Comparison of ENCODE assay signal across 9 cellular contexts in the genomic region with DNA sequence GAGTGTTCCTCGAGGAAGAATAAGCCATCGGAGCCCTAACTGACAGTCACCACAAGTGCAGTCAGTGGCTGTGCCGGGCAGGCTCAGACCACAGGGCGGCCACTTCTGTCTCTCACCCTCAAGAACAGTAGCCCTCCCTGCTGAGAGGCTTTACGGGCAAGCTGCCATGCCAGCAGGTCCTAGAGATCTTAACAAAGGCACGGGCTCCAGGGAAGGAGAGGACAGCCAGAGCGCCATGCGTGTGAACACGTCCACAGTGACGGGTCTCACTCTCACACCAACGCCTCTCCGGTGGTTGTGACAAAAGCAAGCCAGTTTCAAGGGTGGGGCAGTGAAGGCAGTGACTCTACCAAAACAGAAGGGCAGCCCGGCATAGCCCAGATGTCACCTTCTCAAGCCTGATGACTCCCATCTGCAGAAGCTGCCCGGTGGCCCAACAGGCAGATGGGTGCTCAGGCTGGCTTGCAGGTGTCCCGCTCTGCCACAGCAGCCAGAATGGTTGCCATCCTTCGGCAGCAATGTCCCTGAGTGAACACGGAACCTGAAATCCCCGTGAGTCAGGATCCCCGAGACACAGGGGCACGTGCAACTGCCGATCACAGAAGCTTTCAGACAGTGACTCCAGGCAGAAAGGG.
DNase-seq lines count a peak whose midpoint lies in the region; ATAC-seq and TF ChIP-seq lines count a peak whose summit lies in the region.
"Had no signal": no experiment of that assay in that cellular context is flagged by ENCODE, and none has a peak within 500 bp of the region (broad histone marks: within the 10 kb centered on the region; RNA-seq: fewer than 3 reads in every experiment).

No MANE protein-coding gene starts in this region.

- H3K4me1 Mint-ChIP-seq in activated T-cell treated with anti-CD3 and anti-CD28 coated beads, Interleukin-2, amount 50 U/mL, for 24 hours (ENCODE audit: low read depth) = peaks cover 81% of the 10 kb centered on the region
- H3K4me1 Mint-ChIP-seq in activated naive CD8-positive, alpha-beta T cell (ENCODE audit: low read depth) = peaks cover 68% of the 10 kb centered on the region
- H3K4me1 Mint-ChIP-seq in type B pancreatic cell (ENCODE audit: unreplicated experiment) = peaks cover 34% of the 10 kb centered on the region

- no peak overlapping the region for H3K9ac ChIP-seq in MM.1S (ENCODE audit: low read length)

- no peaks in the 10 kb centered on the region for H3K27me3 Mint-ChIP-seq in activated T-cell treated with anti-CD3 and anti-CD28 coated beads, Interleukin-2, amount 50 U/mL, for 24 hours
- H3K27me3 Mint-ChIP-seq in activated naive CD8-positive, alpha-beta T cell = no peaks in the 10 kb centered on the region
- no peaks in the 10 kb centered on the region for H3K27me3 Mint-ChIP-seq in type B pancreatic cell

- H3K9me3 Mint-ChIP-seq in activated T-cell treated with anti-CD3 and anti-CD28 coated beads, Interleukin-2, amount 50 U/mL, for 24 hours = no peaks in the 10 kb centered on the region
- H3K9me3 Mint-ChIP-seq in activated naive CD8-positive, alpha-beta T cell (ENCODE audit: low read depth) = no peaks in the 10 kb centered on the region
- no peaks in the 10 kb centered on the region for H3K9me3 Mint-ChIP-seq in type B pancreatic cell

- H3K27me3 ChIP-seq in lower lobe of right lung (ENCODE audit: low read depth) (no peaks in the 10 kb centered on the region), MM.1S (replicated peaks; ENCODE audit: insufficient read depth, low read length) (no peaks in the 10 kb centered on the region)

- no peak for DNase-seq in activated T-cell treated with anti-CD3 and anti-CD28 coated beads, Interleukin-2, amount 50 U/mL, for 24 hours
- DNase-seq in activated T-cell treated with anti-CD3 and anti-CD28 coated beads for 4 hours (no peak), lower lobe of right lung (peak; percentile 85), type B pancreatic cell (ENCODE audit: extremely low spot score, unreplicated experiment) (no peak), RPMI8226 (no peak), MM.1S (no peak), GM19240 (ENCODE audit: insufficient read length, low spot score) (no peak)
- DNase-seq: NCI-H510A treated with DMSO at 0.1 percent for 48 hours had no signal

- peak overlapping the region; percentile 89 for H3K27ac Mint-ChIP-seq in activated T-cell treated with anti-CD3 and anti-CD28 coated beads, Interleukin-2, amount 50 U/mL, for 24 hours
- H3K27ac Mint-ChIP-seq in activated naive CD8-positive, alpha-beta T cell = peak overlapping the region; percentile 47
- H3K27ac Mint-ChIP-seq in type B pancreatic cell = peak overlapping the region; percentile 24

- peak; percentile 42 to 62 for ATAC-seq in lower lobe of right lung

- H3K36me3 Mint-ChIP-seq in activated T-cell treated with anti-CD3 and anti-CD28 coated beads, Interleukin-2, amount 50 U/mL, for 24 hours (ENCODE audit: low read depth) = peaks cover 5% of the 10 kb centered on the region
- H3K36me3 Mint-ChIP-seq in activated naive CD8-positive, alpha-beta T cell = peaks cover 2% of the 10 kb centered on the region
- peaks cover 5% of the 10 kb centered on the region for H3K36me3 Mint-ChIP-seq in type B pancreatic cell

- peaks cover 65% of the 10 kb centered on the region for H3K79me2 ChIP-seq in MM.1S (ENCODE audit: low read length)

- no peaks in the 10 kb centered on the region for H3K9me3 ChIP-seq in lower lobe of right lung
- no peaks in the 10 kb centered on the region for H3K9me3 ChIP-seq in MM.1S (replicated peaks; ENCODE audit: insufficient read depth, low read length)

- no peaks in the 10 kb centered on the region for H3K36me3 ChIP-seq in lower lobe of right lung
- H3K36me3 ChIP-seq in MM.1S (replicated peaks; ENCODE audit: insufficient read depth, low read length) = no peaks in the 10 kb centered on the region

- intact Hi-C loops in lower lobe of right lung (cut with DNase I) = no loop called here

- no peaks in the 10 kb centered on the region for H4K20me1 ChIP-seq in MM.1S (ENCODE audit: insufficient read depth, low read length)

- H3K4me1 ChIP-seq in lower lobe of right lung (peaks cover 95% of the 10 kb centered on the region), MM.1S (ENCODE audit: low read length) (peaks cover under 1% of the 10 kb centered on the region; the same call in 1 of the 2 replicates)

- no peaks in the 10 kb centered on the region for H3F3A ChIP-seq in MM.1S (ENCODE audit: insufficient read depth, low read length)

- H3K4me3 Mint-ChIP-seq in activated T-cell treated with anti-CD3 and anti-CD28 coated beads, Interleukin-2, amount 50 U/mL, for 24 hours = no peak overlapping the region
- no peak overlapping the region for H3K4me3 Mint-ChIP-seq in activated naive CD8-positive, alpha-beta T cell
- no peak overlapping the region for H3K4me3 Mint-ChIP-seq in type B pancreatic cell

- no peak overlapping the region for H2AFZ ChIP-seq in MM.1S (ENCODE audit: low read length)

- no peak overlapping the region for H3K4me2 ChIP-seq in MM.1S (ENCODE audit: low read depth, low read length)

- no peaks in the 10 kb centered on the region for H3K9me2 ChIP-seq in MM.1S (replicated peaks; ENCODE audit: insufficient read depth, low read length)

- TF ChIP-seq CTCF in lower lobe of right lung (IDR thresholded peaks at IDR 0.05) = no peak
- TF ChIP-seq CTCF in type B pancreatic cell (conservative IDR thresholded peaks at IDR 0.05) = no peak
- TF ChIP-seq CTCF in MM.1S (IDR thresholded peaks at IDR 0.05; ENCODE audit: low read length) = no peak

- H3K4me3 ChIP-seq in lower lobe of right lung (no peak overlapping the region), MM.1S (ENCODE audit: low read length) (no peak overlapping the region)

- peak overlapping the region; percentile 77 for H3K27ac ChIP-seq in lower lobe of right lung
- H3K27ac ChIP-seq in MM.1S (ENCODE audit: low read length) = no peak overlapping the region

Comparison
In these comparisons a context has a peak if more than half of its experiments do, and no peak if none do; other contexts are left out.
1. H3K27ac Mint-ChIP-seq: peak in every context shown above with its lines; median percentile 89 in activated T-cell treated with anti-CD3 and anti-CD28 coated beads, Interleukin-2, amount 50 U/mL, for 24 hours; 47 in activated naive CD8-positive, alpha-beta T cell; 24 in type B pancreatic cell.